11 cellular contexts compared by ENCODE assay signal in genomic region chr12:50925920-50926319, GRCh38. TPM values are rescaled to one million over a fixed set of nuclear protein-coding genes. Genes with fewer than 3 reads are reported as not detected.
DNase-seq lines count a peak whose midpoint lies in the region; ATAC-seq, FAIRE-seq and TF ChIP-seq lines count a peak whose summit lies in the region.
"Had no signal": no experiment of that assay in that cellular context is flagged by ENCODE, and none has a peak within 500 bp of the region (broad histone marks: within the 10 kb centered on the region; RNA-seq: fewer than 3 reads in every experiment).

No MANE protein-coding gene starts in this region.

- CTCF ChIA-PET in HepG2 (lab: Yijun Ruan, JAX; ENCODE audit: low intra/inter-chr PET ratio, low total read pairs), result no interaction called here

- in situ Hi-C loops in astrocyte of the spinal cord (cut with HindIII; ENCODE audit: low sequenced_read_pairs), result no loop called here
- in situ Hi-C loops in HepG2 (cut with HindIII; ENCODE audit: extremely low pct_ligation_motif_present, low pct_unique_long_range_greater_than_20kb), result no loop called here

- no peak overlapping the region for H2AFZ ChIP-seq in HepG2 (ENCODE audit: low read length)

- H3K4me1 ChIP-seq in HUES48 (ENCODE audit: control insufficient read depth, insufficient read depth, low read length) (peaks cover 58% of the 10 kb centered on the region), HepG2 (ENCODE audit: insufficient read depth, low read length) (peaks cover 61% of the 10 kb centered on the region)

- DNase-seq in astrocyte of the spinal cord (ENCODE audit: low read depth, low spot score), result no peak
- DNase-seq in HepG2 (ENCODE audit: low spot score), result no peak
- DNase-seq in substantia nigra (lab: John Stamatoyannopoulos, UW), result no peak
- DNase-seq in ecto neural progenitor cell (ENCODE audit: low spot score), result no peak
- no peak for DNase-seq in NCI-H2029 (lab: John Stamatoyannopoulos, UW)
- DNase-seq in T1000 (lab: John Stamatoyannopoulos, UW), result no peak
- no peak for DNase-seq in COR-L47 (lab: John Stamatoyannopoulos, UW)
- DNase-seq: activated CD4-positive, CD25-positive, alpha-beta regulatory T cell; effector memory CD4-positive, alpha-beta T cell; NCI-H1694 treated with DMSO at 0.1 percent for 48 hours had no signal

- TF ChIP-seq EP300 in HepG2 (IDR thresholded peaks at IDR 0.05; ENCODE audit: low read depth in 2 of 2, low read length in 2 of 2) (no peak), HepG2 (CRISPR knock-in tag; IDR thresholded peaks at IDR 0.05; ENCODE audit: borderline replicate concordance) (no peak)

- no peak for TF ChIP-seq POLR2A in HepG2 (IDR thresholded peaks at IDR 0.05; ENCODE audit: insufficient read depth in 1 of 2, low read depth in 2 of 2, low read length in 2 of 2)

- peaks cover 60% of the 10 kb centered on the region for H3K79me2 ChIP-seq in HepG2 (ENCODE audit: insufficient read depth, low read length)

- intact Hi-C loops in HepG2 (cut with micrococcal nuclease; ENCODE audit: unreplicated experiment), result loop anchor here (5.0 to 10.0 kb wide), 2 partner anchors 99 to 161 kb away; partner anchors contain the start of gene ATF1

- FAIRE-seq in HepG2 (lab: Jason Lieb, UNC), result no peak

- H3K9ac ChIP-seq in HUES48 (ENCODE audit: low read depth, low read length) (no peak overlapping the region), HepG2 (ENCODE audit: insufficient read depth, low read depth, low read length) (peak overlapping the region; percentile 88)

- TF ChIP-seq RAD21 in HepG2 (CRISPR knock-in tag; IDR thresholded peaks at IDR 0.05), result no peak

- H3K36me3 ChIP-seq in HUES48 (ENCODE audit: control insufficient read depth, insufficient read depth, low read length) (no peaks in the 10 kb centered on the region), HepG2 (replicated peaks in 1 of 2; ENCODE audit: control insufficient read depth in 1 of 2, insufficient read depth in 2 of 2, low read length in 2 of 2) (peaks cover 1 to 4% of the 10 kb centered on the region in 2 experiments; a peak in 4 of 5 replicates)

- H3K27me3 ChIP-seq in HUES48 (ENCODE audit: control insufficient read depth, insufficient read depth, low read length) (no peaks in the 10 kb centered on the region), HepG2 (ENCODE audit: control insufficient read depth in 1 of 2, insufficient read depth in 2 of 2, low read length in 2 of 2) (peaks cover 0 to 3% of the 10 kb centered on the region in 2 experiments; a peak in 1 of 5 replicates)

- WGBS in HepG2 (ENCODE audit: low lambda C conversion rate), result 0% methylated on average over 1 of the region's 1 CpG

- no TSS peak for BruUV-seq in HepG2 (replicated peaks; lab: Mats Ljungman, UMichigan)

- POLR2A ChIA-PET in HepG2 (lab: Yijun Ruan, JAX), result interaction anchor here (1.5 to 4.2 kb wide), 4 partner anchors 8 to 162 kb away, joined by 6 to 46 read pairs (median 10); partner anchors contain the start of gene ATF1

- H3K4me3 ChIP-seq in HUES48 (ENCODE audit: low read depth, low read length) (peak overlapping the region; percentile 53), astrocyte of the spinal cord (ENCODE audit: low read depth, low read length) (peak overlapping the region; percentile 68), HepG2 (replicated peaks in 1 of 3; ENCODE audit: insufficient read depth in 1 of 3, low read depth in 2 of 3, low read length in 3 of 3) (peak overlapping the region; percentile 70 to 85 (median 85))

- no peak for ATAC-seq in HepG2

- H3K4me2 ChIP-seq in HepG2 (ENCODE audit: low read depth, low read length), result peak overlapping the region; percentile 88

- no peak overlapping the region for H3K27ac ChIP-seq in HUES48 (ENCODE audit: low read depth, low read length)
- H3K27ac ChIP-seq in HepG2 (ENCODE audit: extremely low read length, insufficient read depth, low read length), result peak overlapping the region; percentile 82
- peak overlapping the region; percentile 96 for H3K27ac ChIP-seq in substantia nigra (ENCODE audit: low read depth, low read length, poor library complexity, severe bottlenecking)

- H3K9me3 ChIP-seq in HUES48 (ENCODE audit: control insufficient read depth, insufficient read depth, low read length) (no peaks in the 10 kb centered on the region), HepG2 (ENCODE audit: low read length) (no peaks in the 10 kb centered on the region)

- H4K20me1 ChIP-seq in HepG2 (ENCODE audit: insufficient read depth, low read length), result no peaks in the 10 kb centered on the region

- no peak for TF ChIP-seq CTCF in astrocyte of the spinal cord (IDR thresholded peaks at IDR 0.05; ENCODE audit: low read depth, low read length)
- TF ChIP-seq CTCF in HepG2 (CRISPR knock-in tag; IDR thresholded peaks at IDR 0.05), result no peak

TF ChIP-seq in HepG2, 621 proteins besides CTCF, POLR2A, EP300 and RAD21:
- no peak for TF ChIP-seq FUBP1 (CRISPR knock-in tag; IDR thresholded peaks at IDR 0.05; ENCODE audit: borderline replicate concordance)
- TF ChIP-seq ZNF451 (CRISPR knock-in tag; IDR thresholded peaks at IDR 0.05), result no peak
- peak; percentile 78 for TF ChIP-seq ZNF652 (CRISPR knock-in tag; IDR thresholded peaks at IDR 0.05; ENCODE audit: borderline replicate concordance, low read depth)
- no peak for TF ChIP-seq ZNF710 (CRISPR knock-in tag; IDR thresholded peaks at IDR 0.05; ENCODE audit: borderline replicate concordance)
- no peak for TF ChIP-seq ZNF430 (CRISPR knock-in tag; IDR thresholded peaks at IDR 0.05)

RNA-seq across cellular contexts. Expression of gene HIGD1C, which starts 26.4 kb away (rescaled TPM):
- total RNA-seq in HepG2 (2016; rRNA removed; fragmentation: Illumina TruSeq; extraction: Trizol), result not detected in 2 replicates
- not detected in 2 replicates for total RNA-seq in HepG2 (2016; cell fraction: cytosol; rRNA removed; fragmentation: Illumina TruSeq; extraction: Trizol; ENCODE audit: low read depth)
- not detected in 2 replicates for total RNA-seq in HepG2 (2016; cell fraction: insoluble cytoplasmic fraction; rRNA removed; fragmentation: Illumina TruSeq; extraction: Trizol)
- not detected in 2 replicates for total RNA-seq in HepG2 (2016; cell fraction: membrane; rRNA removed; fragmentation: Illumina TruSeq; extraction: Trizol)
- total RNA-seq in HepG2 (2016; cell fraction: nucleus; rRNA removed; fragmentation: Illumina TruSeq; extraction: Trizol), result not detected in 2 replicates
- polyA plus RNA-seq in HepG2 (2011; rRNA removed), result not detected in 2 replicates
- polyA plus RNA-seq in HepG2 (2011; cell fraction: cytosol; rRNA removed), result not detected in 2 replicates
- polyA plus RNA-seq in HepG2 (2011; cell fraction: nucleus; rRNA removed), result not detected in 2 replicates
- polyA plus RNA-seq in HepG2 (2012), result not detected in 2 replicates
- polyA plus RNA-seq in HepG2 (2016; cell fraction: cytosol; fragmentation: Illumina TruSeq; extraction: Trizol; ENCODE audit: low read depth), result not detected in 2 replicates
- polyA plus RNA-seq in HepG2 (2016; cell fraction: insoluble cytoplasmic fraction; fragmentation: Illumina TruSeq; extraction: Trizol; ENCODE audit: low read depth), result not detected in 2 replicates
- polyA plus RNA-seq in HepG2 (2016; cell fraction: membrane; fragmentation: Illumina TruSeq; extraction: Trizol; ENCODE audit: low read depth), result not detected in 2 replicates
- polyA plus RNA-seq in HepG2 (2016; cell fraction: nucleus; fragmentation: Illumina TruSeq; extraction: Trizol; ENCODE audit: insufficient read depth, low read depth), result not detected in 2 replicates
- polyA minus RNA-seq in HepG2 (2011; rRNA and poly(A)+ RNA removed; ENCODE audit: low replicate concordance), result not detected in 2 replicates
- polyA minus RNA-seq in HepG2 (2011; cell fraction: cytosol; rRNA and poly(A)+ RNA removed), result not detected in 2 replicates
- polyA minus RNA-seq in HepG2 (2011; cell fraction: nucleus; rRNA and poly(A)+ RNA removed), result not detected in 2 replicates
